ENCODE assay signal across 30 cellular contexts in genomic region chr3:65819896-65820295, GRCh38.
"Had no signal": no experiment of that assay in that cellular context is flagged by ENCODE, and none has a peak within 500 bp of the region (broad histone marks: within the 10 kb centered on the region; RNA-seq: fewer than 3 reads in every experiment).

No MANE protein-coding gene starts in this region.

- H3K27ac ChIP-seq: KMS-11, PC-9, RWPE1, SJCRH30, SK-N-MC had no signal

- H3K4me1 ChIP-seq: SJCRH30 had no signal

- H3K4me3 ChIP-seq: PC-9, SJCRH30, SK-N-MC had no signal

- H3K9me3 ChIP-seq: SJCRH30 had no signal

- H2AFZ ChIP-seq: PC-9 had no signal

- ATAC-seq: Panc1, Right ventricle myocardium inferior, SK-N-SH treated with all-trans-retinoic acid at 6 μM for 48 hours had no signal

- DNase-seq: Karpas-422, MM.1S, MV-4-11, NCI-H1092, NCI-H1105, NCI-H1417 treated with DMSO at 0.1 percent for 48 hours, NCI-H1436 treated with DMSO at 0.1 percent for 48 hours, NCI-H1694 treated with DMSO at 0.1 percent for 48 hours, NCI-H187 treated with DMSO at 0.1 percent for 48 hours, NCI-H2029, NCI-H2081, NCI-H2171 treated with DMSO at 0.1 percent for 48 hours, NCI-H2227 treated with DMSO at 0.1 percent for 48 hours, NCI-H345, NCI-H446, NCI-H510A treated with DMSO at 0.1 percent for 48 hours, NCI-H524 treated with DMSO at 0.1 percent for 48 hours, NCI-H526 treated with DMSO at 0.1 percent for 48 hours, NCI-H774, PC-9, SHP77, SIG-M5, SJCRH30 had no signal

- H3K4me2 ChIP-seq: KMS-11, PC-9 had no signal

- H3K27me3 ChIP-seq: SJCRH30 had no signal

- H3K36me3 ChIP-seq: SJCRH30 had no signal

- FAIRE-seq: RCC 7860 had no signal

- H3K9ac ChIP-seq: KMS-11 had no signal
